Comparison of ENCODE assay signal across 11 cellular contexts in genomic region chr9:93690618-93691017, GRCh38.
"Had no signal": no experiment of that assay in that cellular context is flagged by ENCODE, and none has a peak within 500 bp of the region (broad histone marks: within the 10 kb centered on the region; RNA-seq: fewer than 3 reads in every experiment).

No MANE protein-coding gene starts in this region.

- FAIRE-seq: H1, H54 had no signal

- DNase-seq: GM23248, GOT3, H7, H9, HCEC 1CT, HFFc6 had no signal

- H2AFZ ChIP-seq: GM23248, GM23338 had no signal

- H3K4me2 ChIP-seq: GM23338 had no signal

- H3K4me1 ChIP-seq: HAP-1 had no signal

- H3K4me3 ChIP-seq: GM23248, GM23338, HAP-1 had no signal

- ATAC-seq: GM23338, HCT116 had no signal

- H3K9me3 ChIP-seq: HAP-1 had no signal

- H3K9ac ChIP-seq: GM23248 had no signal

- H3K27ac ChIP-seq: GM23248 had no signal

- H3K36me3 ChIP-seq: HAP-1 had no signal
